In genomic region chr14:36662543-36663403, GRCh38 we compare ENCODE assay signal across 9 cellular contexts. TPM values are rescaled to one million over a fixed set of nuclear protein-coding genes. Genes with fewer than 3 reads are reported as not detected.
A peak's percentile ranks its signal among the peaks of the same experiment; 100 is the strongest.
DNase-seq lines count a peak whose midpoint lies in the region; ATAC-seq and TF ChIP-seq lines count a peak whose summit lies in the region.
"Had no signal": no experiment of that assay in that cellular context is flagged by ENCODE, and none has a peak within 500 bp of the region (broad histone marks: within the 10 kb centered on the region; RNA-seq: fewer than 3 reads in every experiment).

No MANE protein-coding gene starts in this region.

- H3K4me1 ChIP-seq in colonic mucosa (peaks cover 12% of the 10 kb centered on the region), neural progenitor cell (peaks cover 9% of the 10 kb centered on the region)

- H4K20me1 ChIP-seq in neural progenitor cell (ENCODE audit: low read depth): peaks cover 98% of the 10 kb centered on the region

- peak overlapping the region; percentile 17 for H2AFZ ChIP-seq in neural progenitor cell (replicated peaks)

- no peak for ATAC-seq in HG02759 (IDR thresholded peaks at IDR 0.05; ENCODE audit: unreplicated experiment)

- H3K27me3 Mint-ChIP-seq in neural progenitor cell (ENCODE audit: insufficient read depth, low read depth): peaks cover 95% of the 10 kb centered on the region

- H3K36me3 Mint-ChIP-seq in neural progenitor cell: no peaks in the 10 kb centered on the region

- no peak for TF ChIP-seq CTCF in colonic mucosa (IDR thresholded peaks at IDR 0.05)
- TF ChIP-seq CTCF in neural progenitor cell (IDR thresholded peaks at IDR 0.05): no peak

- H3K4me3 ChIP-seq in colonic mucosa: peak overlapping the region; percentile 35
- peak overlapping the region; percentile 30 for H3K4me3 ChIP-seq in neural progenitor cell

- no peaks in the 10 kb centered on the region for H3K79me2 ChIP-seq in neural progenitor cell (ENCODE audit: low read depth)

- H3K9me3 ChIP-seq in colonic mucosa: no peaks in the 10 kb centered on the region
- H3K9me3 ChIP-seq in neural progenitor cell (ENCODE audit: low read depth): no peaks in the 10 kb centered on the region

- H3K9ac ChIP-seq in colonic mucosa (ENCODE audit: low read depth in 2 of 2, low read length in 2 of 2) (peak overlapping the region in 1 of 2 donors; percentile 19), neural progenitor cell (no peak overlapping the region)

- peak; percentile 51 for DNase-seq in COR-L47 (lab: John Stamatoyannopoulos, UW)
- DNase-seq in M059J (ENCODE audit: low read depth): peak; percentile 43
- DNase-seq in colonic mucosa: no peak
- peak; percentile 73 for DNase-seq in neural progenitor cell (ENCODE audit: low spot score)
- DNase-seq in C1 segment of cervical spinal cord (lab: John Stamatoyannopoulos, UW): no peak
- no peak for DNase-seq in stimulated activated naive CD4-positive, alpha-beta T cell (lab: John Stamatoyannopoulos, UW)
- no peak for DNase-seq in NOMO-1 (lab: John Stamatoyannopoulos, UW; ENCODE audit: unreplicated experiment in 2 of 2)
- DNase-seq: amygdala had no signal

- intact Hi-C loops in colonic mucosa (cut with DNase I): no loop called here

- peaks cover 26% of the 10 kb centered on the region for H3K4me1 Mint-ChIP-seq in neural progenitor cell

- no peak overlapping the region for H3K27ac ChIP-seq in colonic mucosa
- H3K27ac ChIP-seq in neural progenitor cell: no peak overlapping the region

- H3K36me3 ChIP-seq in colonic mucosa (no peaks in the 10 kb centered on the region), neural progenitor cell (no peaks in the 10 kb centered on the region)

- H3K9me3 Mint-ChIP-seq in neural progenitor cell: peaks cover 2% of the 10 kb centered on the region

- H3K4me2 ChIP-seq in neural progenitor cell: peak overlapping the region; percentile 74

- H3K4me3 Mint-ChIP-seq in neural progenitor cell: peak overlapping the region; percentile 76

- peaks cover 13% of the 10 kb centered on the region for H3F3A ChIP-seq in neural progenitor cell (ENCODE audit: low read depth)

- H3K27ac Mint-ChIP-seq in neural progenitor cell: no peak overlapping the region

- H3K27me3 ChIP-seq in colonic mucosa (peaks cover 93% of the 10 kb centered on the region), neural progenitor cell (peaks cover 100% of the 10 kb centered on the region)

RNA-seq across cellular contexts. Expression of gene PAX9, which starts 1.1 kb away (rescaled TPM):
- total RNA-seq in M059J (2014; rRNA removed; shearing (Covaris generic)): 1.7 and 2.2 TPM in 2 replicates
- total RNA-seq in colonic mucosa (under 1 TPM; 0.25 to 0.77 TPM), neural progenitor cell (ENCODE audit: low replicate concordance) (not detected in 2 replicates)

Comparison
In these comparisons a context has a peak if more than half of its experiments do, and no peak if none do; other contexts are left out.
1. DNase-seq: peak in COR-L47 (single experiment), M059J (single experiment) and neural progenitor cell (single experiment); none in colonic mucosa (single experiment), C1 segment of cervical spinal cord (0 of 14), stimulated activated naive CD4-positive, alpha-beta T cell (0 of 6) and NOMO-1 (0 of 2).